1 cellular context compared by ENCODE assay signal in genomic region chr1:202861420-202862121, GRCh38.
TF ChIP-seq lines count a peak whose summit lies in the region.

No MANE protein-coding gene starts in this region.

TF ChIP-seq in GM12878, 131 proteins besides CTCF, POLR2A, EP300 and RAD21 (continued from another document):
- 0 out of 2 replicates have a peak, but pooled peaks have one; percentile 14 for TF ChIP-seq REST (IDR thresholded peaks at IDR 0.05; ENCODE audit: low read depth, low read length)
- peak; percentile 39 for TF ChIP-seq FOS (IDR thresholded peaks at IDR 0.05; ENCODE audit: borderline replicate concordance, extremely low read depth, insufficient read length)
- TF ChIP-seq CHD2 (IDR thresholded peaks at IDR 0.05; ENCODE audit: borderline replicate concordance, low read depth, low read length), result peak; percentile 57; the same call in 1 of the 2 replicates
- TF ChIP-seq ASH2L (IDR thresholded peaks at IDR 0.05; ENCODE audit: borderline replicate concordance, low read depth), result no peak
- TF ChIP-seq SUZ12 (IDR thresholded peaks at IDR 0.05; ENCODE audit: unreplicated experiment), result peak; percentile 44
TF ChIP-seq in GM12878: peak in this region for 5.
